1 cellular context compared by ENCODE assay signal in genomic region chr11:111605681-111606080, GRCh38.
A peak's percentile ranks its signal among the peaks of the same experiment; 100 is the strongest.
TF ChIP-seq lines count a peak whose summit lies in the region.

No MANE protein-coding gene starts in this region.

TF ChIP-seq in GM12878, 131 proteins besides CTCF, POLR2A, EP300 and RAD21:
- TF ChIP-seq, protein P1, sequence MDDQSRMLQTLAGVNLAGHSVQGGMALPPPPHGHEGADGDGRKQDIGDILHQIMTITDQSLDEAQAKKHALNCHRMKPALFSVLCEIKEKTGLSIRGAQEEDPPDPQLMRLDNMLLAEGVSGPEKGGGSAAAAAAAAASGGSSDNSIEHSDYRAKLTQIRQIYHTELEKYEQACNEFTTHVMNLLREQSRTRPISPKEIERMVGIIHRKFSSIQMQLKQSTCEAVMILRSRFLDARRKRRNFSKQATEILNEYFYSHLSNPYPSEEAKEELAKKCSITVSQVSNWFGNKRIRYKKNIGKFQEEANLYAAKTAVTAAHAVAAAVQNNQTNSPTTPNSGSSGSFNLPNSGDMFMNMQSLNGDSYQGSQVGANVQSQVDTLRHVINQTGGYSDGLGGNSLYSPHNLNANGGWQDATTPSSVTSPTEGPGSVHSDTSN (IDR thresholded peaks at IDR 0.05; ENCODE audit: insufficient replicate concordance, low read depth, low read length): no peak
- TF ChIP-seq YY1 (IDR thresholded peaks at IDR 0.05; ENCODE audit: low read depth, low read length) (no peak), ATF7 (IDR thresholded peaks at IDR 0.05; ENCODE audit: low read depth) (peak; percentile 56; the same call in 1 of the 2 replicates), MEF2A (IDR thresholded peaks at IDR 0.05; ENCODE audit: insufficient read depth, low read depth, low read length) (no peak), SREBF2 (IDR thresholded peaks at IDR 0.05; ENCODE audit: low read length) (no peak), SUPT20H (IDR thresholded peaks at IDR 0.05; ENCODE audit: borderline replicate concordance, control insufficient read depth, low read depth, low read length) (no peak)
